10 cellular contexts compared by ENCODE assay signal in genomic region chr1:75989130-75989529, GRCh38. TPM values are rescaled to one million over a fixed set of nuclear protein-coding genes. Genes with fewer than 3 reads are reported as not detected.
"Had no signal": no experiment of that assay in that cellular context is flagged by ENCODE, and none has a peak within 500 bp of the region (broad histone marks: within the 10 kb centered on the region; RNA-seq: fewer than 3 reads in every experiment).

No MANE protein-coding gene starts in this region.

- H3K27ac Mint-ChIP-seq: IgD-negative memory B cell had no signal

- H3K4me2 ChIP-seq: KMS-11 had no signal

- ATAC-seq: HepG2, K562 had no signal

- H3K27me3 Mint-ChIP-seq: IgD-negative memory B cell had no signal

- H3K9ac ChIP-seq: KMS-11 had no signal

- H3K4me3 ChIP-seq: K562 had no signal

- H3K27ac ChIP-seq: HL-60, KMS-11 had no signal

- H3K4me1 Mint-ChIP-seq: IgD-negative memory B cell had no signal

- DNase-seq: IMR-90, KBM-7, KG1 had no signal

- H3K4me3 Mint-ChIP-seq: IgD-negative memory B cell had no signal

RNA-seq across cellular contexts. Expression of gene ASB17, which starts 56.9 kb away (rescaled TPM):
- total RNA-seq: HepG2, HT-29, HT1080, IMR-90, K562 had no signal
- polyA plus RNA-seq: HepG2, IgD-negative memory B cell, IMR-90, K562 had no signal
